Comparison of ENCODE assay signal across 11 cellular contexts in genomic region chr1:168085401-168085872, GRCh38. TPM values are rescaled to one million over a fixed set of nuclear protein-coding genes. Genes with fewer than 3 reads are reported as not detected.
DNase-seq lines count a peak whose midpoint lies in the region; ATAC-seq and TF ChIP-seq lines count a peak whose summit lies in the region.
"Had no signal": no experiment of that assay in that cellular context is flagged by ENCODE, and none has a peak within 500 bp of the region (broad histone marks: within the 10 kb centered on the region; RNA-seq: fewer than 3 reads in every experiment).

No MANE protein-coding gene starts in this region.

- H3K4me1 ChIP-seq in heart left ventricle = peaks cover 0 to 46% (median 27%) of the 10 kb centered on the region in 12 donors
- H3K4me1 ChIP-seq in osteoblast (ENCODE audit: insufficient read depth, low read length) = peaks cover 38% of the 10 kb centered on the region
- peaks cover 12 to 43% (median 28%) of the 10 kb centered on the region in 4 donors for H3K4me1 ChIP-seq in transverse colon

- TF ChIP-seq POLR2A in heart left ventricle (IDR thresholded peaks at IDR 0.05) (no peak), transverse colon (IDR thresholded peaks at IDR 0.05) (no peak)

- ATAC-seq in heart left ventricle (peak; percentile 39 to 54 (median 43)), GM18868 (IDR thresholded peaks at IDR 0.05; ENCODE audit: unreplicated experiment) (no peak), GM18873 (IDR thresholded peaks at IDR 0.05; ENCODE audit: low FRiP score, unreplicated experiment) (no peak)

- H3K36me3 ChIP-seq in heart left ventricle (peaks cover 0 to 13% (median 0%) of the 10 kb centered on the region in 9 donors), osteoblast (ENCODE audit: insufficient read depth, low read length) (no peaks in the 10 kb centered on the region), transverse colon (no peaks in the 10 kb centered on the region)

- intact Hi-C loops in heart left ventricle (cut with DNase I) = loop anchor here in 8 of 10 donors (5.0 to 10.0 kb wide), 6 partner anchors 52 to 371 kb away; partner anchors contain the start of genes DCAF6 (in 2 of the 8), GPR161 (in 2 of the 8), MPC2 (in 2 of the 8) and MPZL1 (in 2 of the 8)
- intact Hi-C loops in transverse colon (cut with DNase I; ENCODE audit: low total_unique reads) = no loop called here

- no peak for TF ChIP-seq EP300 in transverse colon (IDR thresholded peaks at IDR 0.05; ENCODE audit: low read depth)

- H3K27ac ChIP-seq in heart left ventricle = peak overlapping the region; percentile 1 to 71 (median 47)
- H3K27ac ChIP-seq in osteoblast (ENCODE audit: low read depth, low read length) = no peak overlapping the region
- peak overlapping the region; percentile 26 to 68 (median 49) for H3K27ac ChIP-seq in transverse colon
- H3K27ac ChIP-seq: foreskin keratinocyte had no signal

- H2AFZ ChIP-seq in osteoblast (ENCODE audit: low read length) = no peak overlapping the region

- TF ChIP-seq CTCF in astrocyte of the cerebellum (IDR thresholded peaks at IDR 0.05; ENCODE audit: low read depth, low read length, missing control alignments) = no peak
- no peak for TF ChIP-seq CTCF in heart left ventricle (IDR thresholded peaks at IDR 0.05)
- TF ChIP-seq CTCF in osteoblast (IDR thresholded peaks at IDR 0.05; ENCODE audit: extremely low read depth, low read depth, low read length) = no peak
- TF ChIP-seq CTCF in transverse colon (IDR thresholded peaks at IDR 0.05) = no peak

- H3K4me3 ChIP-seq in astrocyte of the cerebellum (ENCODE audit: low read depth, low read length) = no peak overlapping the region
- peak overlapping the region in 2 of 12 donors; percentile 7 to 25 for H3K4me3 ChIP-seq in heart left ventricle
- no peak overlapping the region for H3K4me3 ChIP-seq in osteoblast (ENCODE audit: insufficient read depth, low read length)
- no peak overlapping the region for H3K4me3 ChIP-seq in transverse colon

- DNase-seq in astrocyte of the cerebellum (ENCODE audit: low read depth) (peak; percentile 11), heart left ventricle (peak; percentile 55 to 84 (median 70)), osteoblast (ENCODE audit: insufficient read length, low spot score, missing footprints) (no peak), transverse colon (no peak), amniotic stem cell (lab: John Stamatoyannopoulos, UW) (no peak), SW480 (ENCODE audit: low spot score) (no peak)
- DNase-seq: foreskin keratinocyte, occipital lobe had no signal

- in situ Hi-C loops in astrocyte of the cerebellum (cut with HindIII; ENCODE audit: low sequenced_read_pairs) (no loop called here), transverse colon (cut with MboI; ENCODE audit: low pct_ligation_motif_present in 1 of 4, low pct_unique_long_range_greater_than_20kb in 1 of 4, low sequenced_read_pairs in 3 of 4) (no loop called here)

- 68 to 78% (median 74%) methylated on average over 10 to 16 of the region's 16 CpGs for WGBS in heart left ventricle, 4 donors
- 67% methylated on average over 16 of the region's 16 CpGs; no CpG with 5 or more reads in 1 of the 2 donors for WGBS in transverse colon (ENCODE audit: low coverage in 1 of 2), 2 donors

- H3K79me2 ChIP-seq in osteoblast (ENCODE audit: insufficient read depth, low read length) = no peaks in the 10 kb centered on the region

- no peaks in the 10 kb centered on the region for H3K9me3 ChIP-seq in heart left ventricle
- no peaks in the 10 kb centered on the region for H3K9me3 ChIP-seq in osteoblast (ENCODE audit: low read depth, low read length)
- H3K9me3 ChIP-seq in transverse colon = no peaks in the 10 kb centered on the region

- H4K20me1 ChIP-seq in osteoblast (ENCODE audit: insufficient read depth, low read length) = peaks cover 6% of the 10 kb centered on the region

- H3K27me3 ChIP-seq in heart left ventricle (no peaks in the 10 kb centered on the region), osteoblast (ENCODE audit: insufficient read depth, low read length) (no peaks in the 10 kb centered on the region), transverse colon (no peaks in the 10 kb centered on the region)
- H3K27me3 ChIP-seq: foreskin keratinocyte had no signal

- H3K4me2 ChIP-seq in osteoblast (ENCODE audit: insufficient read depth, low read length) = peak overlapping the region; percentile 38

RNA-seq across cellular contexts. Expression of gene GPR161, which starts 51.3 kb away (rescaled TPM):
- total RNA-seq in heart left ventricle (1 to 10 TPM; 1.4 to 4.8 (median 2.4) TPM), osteoblast (13.8 TPM in 2 replicates), transverse colon (1 to 10 TPM in 3 of 4 donors, under 1 TPM in 1; 0.60 to 3.3 (median 2.8) TPM)
- 1 to 10 TPM in 1 of 2 donors, under 1 TPM in 1; 0.95 to 2.8 TPM for polyA plus RNA-seq in heart left ventricle
- polyA plus RNA-seq: IgD-negative memory B cell had no signal

Comparison
In these comparisons a context has a peak if more than half of its experiments do, and no peak if none do; other contexts are left out.
1. DNase-seq: peak in astrocyte of the cerebellum (single experiment) and heart left ventricle (5 of 5); none in osteoblast (single experiment), transverse colon (single experiment), amniotic stem cell (single experiment) and SW480 (single experiment).
2. ATAC-seq: peak in heart left ventricle (4 of 4); none in GM18868 (single experiment) and GM18873 (single experiment).